12 cellular contexts compared by ENCODE assay signal in the genomic region with DNA sequence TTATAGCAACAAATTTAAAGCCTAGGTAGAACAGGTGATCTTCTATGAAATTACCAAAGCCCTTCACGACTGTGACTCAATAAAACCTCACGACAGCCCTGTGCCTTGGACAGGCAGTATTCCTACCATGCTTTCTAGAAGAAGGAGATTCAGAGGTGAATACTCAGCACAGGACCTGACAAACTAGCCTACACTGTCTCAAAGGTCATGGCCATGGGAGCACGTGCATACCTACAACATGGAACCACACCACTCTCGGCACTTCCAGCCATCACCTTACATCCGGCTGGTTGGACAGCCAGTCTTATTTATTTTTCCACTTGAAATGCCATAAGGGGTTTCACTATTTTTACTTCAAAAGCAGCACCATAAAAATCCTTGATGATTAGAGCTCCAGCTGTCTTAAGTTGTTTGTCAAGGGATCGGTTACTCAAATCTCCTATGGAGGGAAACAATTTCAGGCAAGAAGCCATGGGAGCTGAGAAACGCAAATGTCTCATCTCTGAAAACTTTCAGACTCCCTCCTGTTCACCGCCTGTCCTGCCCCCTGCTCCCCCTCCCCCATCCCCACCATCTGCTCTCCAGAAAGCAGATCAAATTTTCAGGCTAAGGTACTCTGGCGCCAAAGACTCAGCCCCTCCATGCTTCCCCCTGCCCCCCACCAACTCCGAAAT. TPM values are rescaled to one million over a fixed set of nuclear protein-coding genes. Genes with fewer than 3 reads are reported as not detected.
A peak's percentile ranks its signal among the peaks of the same experiment; 100 is the strongest.
DNase-seq lines count a peak whose midpoint lies in the region; ATAC-seq and TF ChIP-seq lines count a peak whose summit lies in the region.
"Had no signal": no experiment of that assay in that cellular context is flagged by ENCODE, and none has a peak within 500 bp of the region (broad histone marks: within the 10 kb centered on the region; RNA-seq: fewer than 3 reads in every experiment).

No MANE protein-coding gene starts in this region.

- no peaks in the 10 kb centered on the region for H3K9me3 ChIP-seq in ovary
- H3K9me3 ChIP-seq: thoracic aorta had no signal

- no peaks in the 10 kb centered on the region for H3K27me3 ChIP-seq in rectal smooth muscle tissue (ENCODE audit: control insufficient read depth, insufficient read depth, low read length)
- H3K27me3 ChIP-seq in ovary = no peaks in the 10 kb centered on the region

- TF ChIP-seq POLR2A in ovary (IDR thresholded peaks at IDR 0.05) = no peak

- DNase-seq in DMS79 (lab: John Stamatoyannopoulos, UW) (peak; percentile 94), NCI-H446 treated with DMSO at 0.1 percent for 48 hours (lab: John Stamatoyannopoulos, UW) (peak; percentile 96), fibroblast of gingiva (ENCODE audit: low read depth) (peak; percentile 80), ovary (no peak), dermis blood vessel endothelial cell (no peak), NCI-H146 treated with DMSO at 0.1 percent for 48 hours (lab: John Stamatoyannopoulos, UW; ENCODE audit: unreplicated experiment) (no peak)
- DNase-seq: amygdala had no signal

- peaks cover 2% of the 10 kb centered on the region for H3K36me3 ChIP-seq in rectal smooth muscle tissue (ENCODE audit: control insufficient read depth, insufficient read depth, low read length)
- H3K36me3 ChIP-seq in ovary = no peaks in the 10 kb centered on the region

- intact Hi-C loops in ovary (cut with DNase I) = no loop called here

- peaks cover 40% of the 10 kb centered on the region for H3K4me1 ChIP-seq in rectal smooth muscle tissue (ENCODE audit: control insufficient read depth, insufficient read depth, low read length)
- peaks cover 10% of the 10 kb centered on the region for H3K4me1 ChIP-seq in ovary (ENCODE audit: insufficient read depth)

- TF ChIP-seq CTCF in ovary (IDR thresholded peaks at IDR 0.05) = no peak

- WGBS in ovary, 3 donors = 29 to 46% (median 33%) methylated on average over 10 of the region's 10 CpGs

- H3K4me3 ChIP-seq in rectal smooth muscle tissue (ENCODE audit: low read length) = no peak overlapping the region
- H3K4me3 ChIP-seq in ovary = no peak overlapping the region
- H3K4me3 ChIP-seq: thoracic aorta had no signal

- H3K9ac ChIP-seq in rectal smooth muscle tissue (ENCODE audit: low read length) = no peak overlapping the region

- no peak for TF ChIP-seq EP300 in ovary (IDR thresholded peaks at IDR 0.05)

- H3K27ac ChIP-seq in rectal smooth muscle tissue (ENCODE audit: low read depth, low read length) (peak overlapping the region; percentile 94), ovary (no peak overlapping the region)
- H3K27ac ChIP-seq: thoracic aorta had no signal

- no peak for ATAC-seq in SK-N-SH treated with all-trans-retinoic acid at 6 μM for 48 hours

TF ChIP-seq in SK-N-SH treated with all-trans-retinoic acid at 6 μM for 48 hours, 23 proteins besides CTCF, POLR2A, EP300 and RAD21:
- no peak for TF ChIP-seq ISL1 (CRISPR knock-in tag; IDR thresholded peaks at IDR 0.05)
- no peak for TF ChIP-seq GLIS3 (CRISPR knock-in tag; IDR thresholded peaks at IDR 0.05)
- TF ChIP-seq, protein P1, sequence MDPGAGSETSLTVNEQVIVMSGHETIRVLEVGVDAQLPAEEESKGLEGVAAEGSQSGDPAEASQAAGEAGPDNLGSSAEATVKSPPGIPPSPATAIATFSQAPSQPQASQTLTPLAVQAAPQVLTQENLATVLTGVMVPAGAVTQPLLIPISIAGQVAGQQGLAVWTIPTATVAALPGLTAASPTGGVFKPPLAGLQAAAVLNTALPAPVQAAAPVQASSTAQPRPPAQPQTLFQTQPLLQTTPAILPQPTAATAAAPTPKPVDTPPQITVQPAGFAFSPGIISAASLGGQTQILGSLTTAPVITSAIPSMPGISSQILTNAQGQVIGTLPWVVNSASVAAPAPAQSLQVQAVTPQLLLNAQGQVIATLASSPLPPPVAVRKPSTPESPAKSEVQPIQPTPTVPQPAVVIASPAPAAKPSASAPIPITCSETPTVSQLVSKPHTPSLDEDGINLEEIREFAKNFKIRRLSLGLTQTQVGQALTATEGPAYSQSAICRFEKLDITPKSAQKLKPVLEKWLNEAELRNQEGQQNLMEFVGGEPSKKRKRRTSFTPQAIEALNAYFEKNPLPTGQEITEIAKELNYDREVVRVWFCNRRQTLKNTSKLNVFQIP (CRISPR knock-in tag; IDR thresholded peaks at IDR 0.05; ENCODE audit: borderline replicate concordance, low read depth) = no peak
- no peak for TF ChIP-seq RARB (CRISPR knock-in tag; IDR thresholded peaks at IDR 0.05)
- no peak for TF ChIP-seq ZFP3 (CRISPR knock-in tag; IDR thresholded peaks at IDR 0.05)
- no peak for TF ChIP-seq ESRRG (CRISPR knock-in tag; IDR thresholded peaks at IDR 0.05)
- TF ChIP-seq CSDC2 (CRISPR knock-in tag; IDR thresholded peaks at IDR 0.05) = no peak
- TF ChIP-seq OSR1 (CRISPR knock-in tag; IDR thresholded peaks at IDR 0.05) = no peak
- TF ChIP-seq TCF4 (CRISPR knock-in tag; IDR thresholded peaks at IDR 0.05; ENCODE audit: borderline replicate concordance) = no peak
- TF ChIP-seq, protein P2, sequence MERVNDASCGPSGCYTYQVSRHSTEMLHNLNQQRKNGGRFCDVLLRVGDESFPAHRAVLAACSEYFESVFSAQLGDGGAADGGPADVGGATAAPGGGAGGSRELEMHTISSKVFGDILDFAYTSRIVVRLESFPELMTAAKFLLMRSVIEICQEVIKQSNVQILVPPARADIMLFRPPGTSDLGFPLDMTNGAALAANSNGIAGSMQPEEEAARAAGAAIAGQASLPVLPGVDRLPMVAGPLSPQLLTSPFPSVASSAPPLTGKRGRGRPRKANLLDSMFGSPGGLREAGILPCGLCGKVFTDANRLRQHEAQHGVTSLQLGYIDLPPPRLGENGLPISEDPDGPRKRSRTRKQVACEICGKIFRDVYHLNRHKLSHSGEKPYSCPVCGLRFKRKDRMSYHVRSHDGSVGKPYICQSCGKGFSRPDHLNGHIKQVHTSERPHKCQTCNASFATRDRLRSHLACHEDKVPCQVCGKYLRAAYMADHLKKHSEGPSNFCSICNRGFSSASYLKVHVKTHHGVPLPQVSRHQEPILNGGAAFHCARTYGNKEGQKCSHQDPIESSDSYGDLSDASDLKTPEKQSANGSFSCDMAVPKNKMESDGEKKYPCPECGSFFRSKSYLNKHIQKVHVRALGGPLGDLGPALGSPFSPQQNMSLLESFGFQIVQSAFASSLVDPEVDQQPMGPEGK (CRISPR knock-in tag; IDR thresholded peaks at IDR 0.05; ENCODE audit: borderline replicate concordance) = no peak

RNA-seq across cellular contexts. Expression of a gene that starts 4.2 kb away (rescaled TPM):
- total RNA-seq in ovary = 1 to 10 TPM in 1 of 7 donors, under 1 TPM in 4, not detected in 2; 0.25 to 4.7 (median 0.45) TPM
- under 1 TPM; 0.30 to 0.69 TPM for polyA plus RNA-seq in ovary
- total RNA-seq in dermis blood vessel endothelial cell = 0.23 and 0.34 TPM in 2 replicates
- total RNA-seq: CD4-positive, alpha-beta T cell; M059J had no signal

RNA-seq across cellular contexts. Expression of a gene that starts 10.8 kb away (rescaled TPM):
- total RNA-seq in ovary (100 to 1,000 TPM in 1 of 7 donors, 10 to 100 TPM in 6; 27.7 to 147 (median 62.0) TPM), dermis blood vessel endothelial cell (53.9 and 64.8 TPM in 2 replicates)
- 10 to 100 TPM; 60.2 to 87.5 TPM for polyA plus RNA-seq in ovary

Comparison
In these comparisons a context has a peak if more than half of its experiments do, and no peak if none do; other contexts are left out.
1. DNase-seq: peak in DMS79 (single experiment), NCI-H446 treated with DMSO at 0.1 percent for 48 hours (single experiment) and fibroblast of gingiva (single experiment); none in ovary (0 of 5), dermis blood vessel endothelial cell (single experiment) and NCI-H146 treated with DMSO at 0.1 percent for 48 hours (single experiment).